Comparison of ENCODE assay signal across 12 cellular contexts in the genomic region with DNA sequence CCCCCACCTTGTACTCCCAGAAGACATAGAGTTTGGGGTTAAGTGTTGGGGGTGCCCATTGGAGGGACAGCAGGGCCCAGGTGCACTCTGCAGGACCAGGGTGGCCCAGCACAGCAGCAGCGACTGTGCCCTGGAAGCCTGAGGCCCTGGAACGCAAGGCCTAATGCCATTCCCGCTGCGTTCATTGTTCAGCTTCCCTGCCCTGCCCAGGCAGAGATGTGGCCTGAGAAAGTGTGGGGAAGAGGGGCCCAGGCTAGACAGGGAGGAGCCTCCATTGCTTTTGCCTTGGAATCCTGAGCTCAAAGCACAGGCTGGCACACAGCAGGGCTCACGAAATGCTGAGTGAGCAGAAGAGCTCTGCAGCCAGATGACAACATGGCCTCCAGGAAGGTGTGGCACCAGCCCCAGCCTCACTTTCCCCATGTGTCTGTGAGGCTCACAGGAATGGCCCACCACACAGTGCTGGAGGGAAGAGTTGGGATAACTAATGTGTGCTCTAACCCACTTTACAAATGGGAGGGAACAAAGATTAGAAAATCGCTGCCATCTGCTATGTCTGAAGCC. TPM values are rescaled to one million over a fixed set of nuclear protein-coding genes. Genes with fewer than 3 reads are reported as not detected.
A peak's percentile ranks its signal among the peaks of the same experiment; 100 is the strongest.
DNase-seq lines count a peak whose midpoint lies in the region; TF ChIP-seq lines count a peak whose summit lies in the region.
"Had no signal": no experiment of that assay in that cellular context is flagged by ENCODE, and none has a peak within 500 bp of the region (broad histone marks: within the 10 kb centered on the region; RNA-seq: fewer than 3 reads in every experiment).

No MANE protein-coding gene starts in this region.

- H2BK12ac ChIP-seq in H9 (ENCODE audit: insufficient read length, low read depth, low read length): no peak overlapping the region

- no peak overlapping the region for H4K8ac ChIP-seq in H9 (replicated peaks; ENCODE audit: insufficient read length, low read depth, low read length)

- H3K56ac ChIP-seq in H9 (ENCODE audit: insufficient read length, low read depth, low read length): no peak overlapping the region

- H3K4me3 Mint-ChIP-seq in H9 (no peak overlapping the region), endodermal cell (no peak overlapping the region)
- H3K4me3 Mint-ChIP-seq: CD14-positive monocyte; CD8-positive, alpha-beta memory T cell; IgD-negative memory B cell had no signal

- peaks cover 6% of the 10 kb centered on the region for H3F3A ChIP-seq in smooth muscle cell (ENCODE audit: low read depth)

- H3K27me3 Mint-ChIP-seq in H9 (ENCODE audit: low read depth): no peaks in the 10 kb centered on the region; the same call in 1 of the 2 replicates
- no peaks in the 10 kb centered on the region for H3K27me3 Mint-ChIP-seq in endodermal cell (ENCODE audit: insufficient read depth)
- H3K27me3 Mint-ChIP-seq: IgD-negative memory B cell had no signal

- no peaks in the 10 kb centered on the region for H3K79me2 ChIP-seq in H9 (ENCODE audit: insufficient read depth, low read length)
- H3K79me2 ChIP-seq in smooth muscle cell (ENCODE audit: low read depth): no peaks in the 10 kb centered on the region

- no peak overlapping the region for H3K27ac ChIP-seq in H9 (ENCODE audit: insufficient read length, low read depth, low read length)
- H3K27ac ChIP-seq in endodermal cell (ENCODE audit: low read depth, low read length): peak overlapping the region; percentile 49
- H3K27ac ChIP-seq in smooth muscle cell (ENCODE audit: low read depth): peak overlapping the region; percentile 10
- H3K27ac ChIP-seq: GM23248 had no signal

- TF ChIP-seq CTCF in H9 (conservative IDR thresholded peaks at IDR 0.05) (no peak), endodermal cell (conservative IDR thresholded peaks at IDR 0.05) (no peak), smooth muscle cell (IDR thresholded peaks at IDR 0.05; ENCODE audit: borderline replicate concordance, insufficient read depth, poor library complexity, severe bottlenecking) (no peak)

- no peaks in the 10 kb centered on the region for H3K36me3 ChIP-seq in endodermal cell (ENCODE audit: control insufficient read depth, insufficient read depth, low read length)
- H3K36me3 ChIP-seq in smooth muscle cell (ENCODE audit: low read depth): no peaks in the 10 kb centered on the region

- H4K20me1 ChIP-seq in H9 (ENCODE audit: control insufficient read depth, insufficient read depth, insufficient read length): no peaks in the 10 kb centered on the region
- peaks cover 10% of the 10 kb centered on the region for H4K20me1 ChIP-seq in smooth muscle cell (ENCODE audit: low read depth)

- H3K9me3 ChIP-seq in H9 (ENCODE audit: control insufficient read depth, low read depth, low read length) (no peaks in the 10 kb centered on the region), endodermal cell (ENCODE audit: control insufficient read depth, low read length) (no peaks in the 10 kb centered on the region), smooth muscle cell (replicated peaks; ENCODE audit: low read depth) (no peaks in the 10 kb centered on the region)
- H3K9me3 ChIP-seq: Caco-2 had no signal

- H3K9ac ChIP-seq in H9 (ENCODE audit: extremely low read depth, insufficient read length, low read length) (no peak overlapping the region), endodermal cell (ENCODE audit: extremely low read depth, low read length, poor library complexity, severe bottlenecking) (no peak overlapping the region), smooth muscle cell (ENCODE audit: low read depth) (no peak overlapping the region)
- H3K9ac ChIP-seq: GM23248 had no signal

- no peak overlapping the region for H2BK120ac ChIP-seq in H9 (ENCODE audit: low read depth, low read length, poor library complexity, severe bottlenecking)

- H3K4ac ChIP-seq in H9 (ENCODE audit: low read depth, low read length): no peak overlapping the region

- H4K5ac ChIP-seq in H9 (ENCODE audit: insufficient read length, low read depth, low read length): no peak overlapping the region

- no CpG with 5 or more reads among the region's 6 CpGs for WGBS in H9 (ENCODE audit: extremely low coverage, insufficient read length, low lambda C conversion rate)
- 76 to 97% methylated on average over 5 to 6 of the region's 6 CpGs for WGBS in endodermal cell (ENCODE audit: insufficient coverage in 1 of 2, insufficient read length in 1 of 2), 2 experiments
- 76% methylated on average over 6 of the region's 6 CpGs for WGBS in smooth muscle cell (ENCODE audit: low lambda C conversion rate)

- no peak overlapping the region for H4K91ac ChIP-seq in H9 (ENCODE audit: insufficient read length, low read depth, low read length)

- no peaks in the 10 kb centered on the region for H3K23me2 ChIP-seq in H9 (ENCODE audit: insufficient read length, low read depth, low read length, poor library complexity, severe bottlenecking)

- DNase-seq in DMS 273 (lab: John Stamatoyannopoulos, UW; ENCODE audit: unreplicated experiment) (peak; percentile 54), H9 (no peak), endodermal cell (no peak), smooth muscle cell (lab: John Stamatoyannopoulos, UW; ENCODE audit: unreplicated experiment) (no peak), T-helper 1 cell (no peak)
- no peak for DNase-seq in activated CD4-positive, CD25-positive, alpha-beta regulatory T cell treated with anti-CD3 and anti-CD28 coated beads, Interleukin-2, amount 50 U/mL, for 72 hours
- DNase-seq: Caco-2; CD8-positive, alpha-beta memory T cell; GM23248; H7 had no signal

- peak overlapping the region; percentile 21 for H3K18ac ChIP-seq in H9 (ENCODE audit: insufficient read length, low read depth, low read length)

- no peak overlapping the region for H2BK15ac ChIP-seq in H9 (ENCODE audit: low read depth, low read length)

- no peak overlapping the region for H3T11ph ChIP-seq in H9 (ENCODE audit: low read length)

- H3K23ac ChIP-seq in H9 (ENCODE audit: insufficient read length, low read depth, low read length): no peak overlapping the region

- H3K36me3 Mint-ChIP-seq in H9 (ENCODE audit: insufficient read depth in 1 of 3, low read depth in 3 of 3) (no peaks in the 10 kb centered on the region), endodermal cell (ENCODE audit: low read depth) (no peaks in the 10 kb centered on the region)
- H3K36me3 Mint-ChIP-seq: CD8-positive, alpha-beta memory T cell had no signal

- H2AFZ ChIP-seq in H9 (ENCODE audit: low read length) (no peak overlapping the region), smooth muscle cell (ENCODE audit: low read depth) (no peak overlapping the region)
- H2AFZ ChIP-seq: GM23248 had no signal

- H2BK20ac ChIP-seq in H9 (ENCODE audit: low read depth, low read length, poor library complexity, severe bottlenecking): no peak overlapping the region

- H3K9me3 Mint-ChIP-seq in H9 (no peaks in the 10 kb centered on the region; a peak in 1 of 5 replicates), endodermal cell (no peaks in the 10 kb centered on the region)
- H3K9me3 Mint-ChIP-seq: CD8-positive, alpha-beta memory T cell had no signal

- no peaks in the 10 kb centered on the region for H3K4me1 ChIP-seq in H9 (ENCODE audit: insufficient read depth, low read length)
- H3K4me1 ChIP-seq in endodermal cell (ENCODE audit: control insufficient read depth, insufficient read depth, low read length): no peaks in the 10 kb centered on the region
- no peaks in the 10 kb centered on the region for H3K4me1 ChIP-seq in smooth muscle cell (ENCODE audit: low read depth)
- H3K4me1 ChIP-seq: Caco-2 had no signal

- H3K27ac Mint-ChIP-seq in H9 (no peak overlapping the region; a peak in 1 of 7 replicates), endodermal cell (no peak overlapping the region)
- H3K27ac Mint-ChIP-seq: CD8-positive, alpha-beta memory T cell; IgD-negative memory B cell had no signal

- H3K14ac ChIP-seq in H9 (ENCODE audit: insufficient read depth, low read length): no peak overlapping the region

- no peak overlapping the region for H2BK5ac ChIP-seq in H9 (ENCODE audit: insufficient read length, low read length)

- H3K4me2 ChIP-seq in H9 (ENCODE audit: insufficient read depth, insufficient read length, low read length): no peak overlapping the region
- peak overlapping the region; percentile 49 for H3K4me2 ChIP-seq in smooth muscle cell

- no peaks in the 10 kb centered on the region for H3K79me1 ChIP-seq in H9 (ENCODE audit: insufficient read depth, low read depth, low read length, poor library complexity, severe bottlenecking)

- H3K27me3 ChIP-seq in H9 (ENCODE audit: insufficient read depth, low read length): no peaks in the 10 kb centered on the region
- no peaks in the 10 kb centered on the region for H3K27me3 ChIP-seq in endodermal cell (ENCODE audit: control insufficient read depth, insufficient read depth, low read length, poor library complexity, severe bottlenecking)
- H3K27me3 ChIP-seq in smooth muscle cell (ENCODE audit: low read depth): no peaks in the 10 kb centered on the region

- H3K4me1 Mint-ChIP-seq in H9: peaks cover 27 to 30% of the 10 kb centered on the region in 2 experiments
- H3K4me1 Mint-ChIP-seq in endodermal cell: peaks cover 11% of the 10 kb centered on the region
- H3K4me1 Mint-ChIP-seq: CD8-positive, alpha-beta memory T cell had no signal

- H3K4me3 ChIP-seq in endodermal cell (ENCODE audit: low read length) (no peak overlapping the region), smooth muscle cell (no peak overlapping the region)
- H3K4me3 ChIP-seq: GM23248 had no signal

- no peak overlapping the region for H2AK5ac ChIP-seq in H9 (ENCODE audit: insufficient read length, low read length)

RNA-seq across cellular contexts. Expression of gene S1PR3, which starts 19.3 kb away (rescaled TPM):
- total RNA-seq in H9 (2021) (3.1 and 3.3 TPM in 2 replicates), endodermal cell (10 to 100 TPM; 53.6 to 95.2 TPM), smooth muscle cell (245 and 246 TPM in 2 replicates)
- polyA plus RNA-seq in endodermal cell (2013, experiment 1 of 2): 21.5 TPM
- polyA plus RNA-seq in endodermal cell (2013, experiment 2 of 2): 27.6 TPM
- 123 and 184 TPM in 2 replicates for polyA plus RNA-seq in smooth muscle cell
- polyA plus RNA-seq: CD8-positive, alpha-beta memory T cell; IgD-negative memory B cell had no signal

Comparison
In these comparisons a context has a peak if more than half of its experiments do, and no peak if none do; other contexts are left out.
1. RNA of gene S1PR3, which starts 19.3 kb away (total RNA-seq): 245 to 246 TPM in smooth muscle cell and 53.6 to 95.2 TPM in endodermal cell; 3.1 to 3.3 TPM in H9; every median in the first group is over 10 times any median in the second.